17 cellular contexts compared by ENCODE assay signal in the genomic region with DNA sequence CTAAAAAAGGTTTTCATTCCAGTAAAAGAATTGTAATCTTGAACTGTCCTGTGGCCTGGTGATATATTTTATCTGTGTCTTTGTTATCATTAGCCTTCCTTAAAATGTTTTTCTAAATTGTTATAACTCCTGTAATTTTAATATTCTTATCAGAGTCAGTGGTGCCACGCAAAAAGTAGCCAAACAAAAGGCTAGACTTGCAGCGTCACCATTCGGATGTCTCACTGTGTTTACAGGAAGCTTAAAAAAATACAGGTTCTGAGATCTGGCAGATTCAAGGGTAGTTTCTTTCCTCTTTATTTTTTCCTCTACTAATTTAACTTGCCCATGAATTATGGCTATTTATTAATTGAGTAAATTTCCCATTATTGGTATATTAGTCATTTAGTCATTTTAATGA.
A peak's percentile ranks its signal among the peaks of the same experiment; 100 is the strongest.
DNase-seq lines count a peak whose midpoint lies in the region; ATAC-seq and TF ChIP-seq lines count a peak whose summit lies in the region.
"Had no signal": no experiment of that assay in that cellular context is flagged by ENCODE, and none has a peak within 500 bp of the region (broad histone marks: within the 10 kb centered on the region; RNA-seq: fewer than 3 reads in every experiment).

No MANE protein-coding gene starts in this region.

- peaks cover 67% of the 10 kb centered on the region for H3K4me1 Mint-ChIP-seq in HFFc6 (ENCODE audit: low read depth)
- peaks cover 37% of the 10 kb centered on the region for H3K4me1 Mint-ChIP-seq in progenitor cell of endocrine pancreas (ENCODE audit: low read depth)

- H3K9me3 Mint-ChIP-seq in HFFc6 (no peaks in the 10 kb centered on the region), progenitor cell of endocrine pancreas (ENCODE audit: low read depth) (no peaks in the 10 kb centered on the region)

- ATAC-seq in HG03342 (IDR thresholded peaks at IDR 0.05; ENCODE audit: unreplicated experiment), result no peak
- ATAC-seq in HG02870 (IDR thresholded peaks at IDR 0.05; ENCODE audit: unreplicated experiment), result no peak

- H3K4me3 Mint-ChIP-seq in HFFc6, result peak overlapping the region; percentile 68; the same call in 1 of the 2 replicates
- no peak overlapping the region for H3K4me3 Mint-ChIP-seq in progenitor cell of endocrine pancreas (ENCODE audit: low read depth)
- H3K4me3 Mint-ChIP-seq: IgD-negative memory B cell had no signal

- no peaks in the 10 kb centered on the region for H3K36me3 Mint-ChIP-seq in HFFc6 (ENCODE audit: low read depth)
- H3K36me3 Mint-ChIP-seq in progenitor cell of endocrine pancreas (ENCODE audit: insufficient read depth), result no peaks in the 10 kb centered on the region

- H3K27me3 Mint-ChIP-seq in HFFc6 (ENCODE audit: insufficient read depth), result no peaks in the 10 kb centered on the region
- H3K27me3 Mint-ChIP-seq in progenitor cell of endocrine pancreas, result no peaks in the 10 kb centered on the region

- no peak overlapping the region for H3K4me3 ChIP-seq in fibroblast of pulmonary artery (replicated peaks; ENCODE audit: low read depth, low read length)

- no peak for DNase-seq in HFFc6
- DNase-seq in astrocyte of the hippocampus (ENCODE audit: low read depth, low spot score), result peak; percentile 16
- peak; percentile 85 for DNase-seq in fibroblast of pulmonary artery (ENCODE audit: low read depth)
- DNase-seq in progenitor cell of endocrine pancreas (ENCODE audit: low spot score, unreplicated experiment), result no peak
- DNase-seq in activated naive CD4-positive, alpha-beta T cell (lab: John Stamatoyannopoulos, UW), result no peak
- DNase-seq: Caco-2, GOT3, Kasumi-1, NCI-H1105 treated with DMSO at 0.1 percent for 48 hours, NCI-H187, NCI-H345, NCI-H526 treated with DMSO at 0.1 percent for 48 hours, SHP77, SK-N-SH had no signal

- H3K27ac Mint-ChIP-seq in HFFc6 (peak overlapping the region; percentile 79), progenitor cell of endocrine pancreas (peak overlapping the region; percentile 36)
- H3K27ac Mint-ChIP-seq: IgD-negative memory B cell had no signal

- no peak for TF ChIP-seq CTCF in HFFc6 (IDR thresholded peaks at IDR 0.05)
- no peak for TF ChIP-seq CTCF in fibroblast of pulmonary artery (IDR thresholded peaks at IDR 0.05; ENCODE audit: low read length, missing control alignments)
- TF ChIP-seq CTCF in progenitor cell of endocrine pancreas (IDR thresholded peaks at IDR 0.05; ENCODE audit: unreplicated experiment), result no peak

Comparison
In these comparisons a context has a peak if more than half of its experiments do, and no peak if none do; other contexts are left out.
1. DNase-seq: peak in astrocyte of the hippocampus (single experiment) and fibroblast of pulmonary artery (single experiment); none in HFFc6 (single experiment), progenitor cell of endocrine pancreas (single experiment) and activated naive CD4-positive, alpha-beta T cell (0 of 4).